Comparison of ENCODE assay signal across 1 cellular context in the genomic region with DNA sequence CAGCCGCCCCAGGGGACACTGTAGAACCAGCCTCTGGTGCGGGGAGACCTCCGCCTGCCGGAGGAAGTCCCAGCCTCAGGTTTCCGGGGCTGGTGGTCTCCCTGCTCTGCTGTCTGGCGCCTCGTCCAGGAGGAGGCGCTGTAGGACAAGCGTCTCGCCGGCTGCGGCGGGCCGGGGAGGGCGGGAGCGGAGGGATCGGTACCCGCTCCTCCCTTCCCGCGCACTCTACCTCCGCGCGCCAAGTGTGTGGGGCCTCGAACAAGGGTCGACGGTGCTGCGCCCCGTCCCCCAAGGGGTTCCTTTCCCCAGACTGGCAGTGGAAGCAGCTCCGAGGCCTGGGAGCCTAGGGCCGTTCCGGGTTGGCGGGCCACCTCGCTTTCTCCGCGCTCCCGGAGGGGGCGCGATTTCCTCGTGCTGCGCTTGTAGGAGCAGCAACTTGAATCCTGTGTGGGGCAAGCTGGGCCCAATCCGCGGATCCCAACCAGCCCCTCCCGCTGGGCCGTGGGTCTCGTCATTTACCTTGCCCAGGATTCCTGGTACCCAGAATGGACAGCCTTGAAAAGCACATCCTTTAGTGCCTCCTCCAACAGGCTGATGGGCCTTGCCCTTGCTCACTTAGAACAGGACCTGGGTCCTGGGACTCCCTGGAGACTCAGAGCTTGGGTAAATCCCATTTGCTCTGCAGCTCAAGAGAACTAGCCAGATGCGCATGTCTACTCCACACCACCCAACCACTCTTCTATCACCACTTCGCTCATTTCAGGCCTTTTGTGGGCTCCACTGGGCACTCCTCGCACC.
TF ChIP-seq lines count a peak whose summit lies in the region.

No MANE protein-coding gene starts in this region.

TF ChIP-seq in GM12878, 131 proteins besides CTCF, POLR2A, EP300 and RAD21 (continued from another document and continues in another):
- TF ChIP-seq, protein P1, sequence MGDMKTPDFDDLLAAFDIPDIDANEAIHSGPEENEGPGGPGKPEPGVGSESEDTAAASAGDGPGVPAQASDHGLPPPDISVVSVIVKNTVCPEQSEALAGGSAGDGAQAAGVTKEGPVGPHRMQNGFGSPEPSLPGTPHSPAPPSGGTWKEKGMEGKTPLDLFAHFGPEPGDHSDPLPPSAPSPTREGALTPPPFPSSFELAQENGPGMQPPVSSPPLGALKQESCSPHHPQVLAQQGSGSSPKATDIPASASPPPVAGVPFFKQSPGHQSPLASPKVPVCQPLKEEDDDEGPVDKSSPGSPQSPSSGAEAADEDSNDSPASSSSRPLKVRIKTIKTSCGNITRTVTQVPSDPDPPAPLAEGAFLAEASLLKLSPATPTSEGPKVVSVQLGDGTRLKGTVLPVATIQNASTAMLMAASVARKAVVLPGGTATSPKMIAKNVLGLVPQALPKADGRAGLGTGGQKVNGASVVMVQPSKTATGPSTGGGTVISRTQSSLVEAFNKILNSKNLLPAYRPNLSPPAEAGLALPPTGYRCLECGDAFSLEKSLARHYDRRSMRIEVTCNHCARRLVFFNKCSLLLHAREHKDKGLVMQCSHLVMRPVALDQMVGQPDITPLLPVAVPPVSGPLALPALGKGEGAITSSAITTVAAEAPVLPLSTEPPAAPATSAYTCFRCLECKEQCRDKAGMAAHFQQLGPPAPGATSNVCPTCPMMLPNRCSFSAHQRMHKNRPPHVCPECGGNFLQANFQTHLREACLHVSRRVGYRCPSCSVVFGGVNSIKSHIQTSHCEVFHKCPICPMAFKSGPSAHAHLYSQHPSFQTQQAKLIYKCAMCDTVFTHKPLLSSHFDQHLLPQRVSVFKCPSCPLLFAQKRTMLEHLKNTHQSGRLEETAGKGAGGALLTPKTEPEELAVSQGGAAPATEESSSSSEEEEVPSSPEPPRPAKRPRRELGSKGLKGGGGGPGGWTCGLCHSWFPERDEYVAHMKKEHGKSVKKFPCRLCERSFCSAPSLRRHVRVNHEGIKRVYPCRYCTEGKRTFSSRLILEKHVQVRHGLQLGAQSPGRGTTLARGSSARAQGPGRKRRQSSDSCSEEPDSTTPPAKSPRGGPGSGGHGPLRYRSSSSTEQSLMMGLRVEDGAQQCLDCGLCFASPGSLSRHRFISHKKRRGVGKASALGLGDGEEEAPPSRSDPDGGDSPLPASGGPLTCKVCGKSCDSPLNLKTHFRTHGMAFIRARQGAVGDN (IDR thresholded peaks at IDR 0.05) = 0 out of 2 replicates have a peak, but pooled peaks have one; percentile 25
- TF ChIP-seq MTA3 (IDR thresholded peaks at IDR 0.05; ENCODE audit: borderline replicate concordance, low read length) = no peak
- TF ChIP-seq, protein P2, sequence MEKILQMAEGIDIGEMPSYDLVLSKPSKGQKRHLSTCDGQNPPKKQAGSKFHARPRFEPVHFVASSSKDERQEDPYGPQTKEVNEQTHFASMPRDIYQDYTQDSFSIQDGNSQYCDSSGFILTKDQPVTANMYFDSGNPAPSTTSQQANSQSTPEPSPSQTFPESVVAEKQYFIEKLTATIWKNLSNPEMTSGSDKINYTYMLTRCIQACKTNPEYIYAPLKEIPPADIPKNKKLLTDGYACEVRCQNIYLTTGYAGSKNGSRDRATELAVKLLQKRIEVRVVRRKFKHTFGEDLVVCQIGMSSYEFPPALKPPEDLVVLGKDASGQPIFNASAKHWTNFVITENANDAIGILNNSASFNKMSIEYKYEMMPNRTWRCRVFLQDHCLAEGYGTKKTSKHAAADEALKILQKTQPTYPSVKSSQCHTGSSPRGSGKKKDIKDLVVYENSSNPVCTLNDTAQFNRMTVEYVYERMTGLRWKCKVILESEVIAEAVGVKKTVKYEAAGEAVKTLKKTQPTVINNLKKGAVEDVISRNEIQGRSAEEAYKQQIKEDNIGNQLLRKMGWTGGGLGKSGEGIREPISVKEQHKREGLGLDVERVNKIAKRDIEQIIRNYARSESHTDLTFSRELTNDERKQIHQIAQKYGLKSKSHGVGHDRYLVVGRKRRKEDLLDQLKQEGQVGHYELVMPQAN (conservative IDR thresholded peaks at IDR 0.05) = 0 out of 2 replicates have a peak, but pooled peaks have one; percentile 42
- peak; percentile 72 for TF ChIP-seq GATAD2B (conservative IDR thresholded peaks at IDR 0.05; ENCODE audit: low read depth)
- TF ChIP-seq ASH2L (IDR thresholded peaks at IDR 0.05; ENCODE audit: borderline replicate concordance, low read depth) = no peak
- TF ChIP-seq STAT1 (conservative IDR thresholded peaks at IDR 0.05) = 0 out of 2 replicates have a peak, but pooled peaks have one; percentile 51
- TF ChIP-seq, protein P3, sequence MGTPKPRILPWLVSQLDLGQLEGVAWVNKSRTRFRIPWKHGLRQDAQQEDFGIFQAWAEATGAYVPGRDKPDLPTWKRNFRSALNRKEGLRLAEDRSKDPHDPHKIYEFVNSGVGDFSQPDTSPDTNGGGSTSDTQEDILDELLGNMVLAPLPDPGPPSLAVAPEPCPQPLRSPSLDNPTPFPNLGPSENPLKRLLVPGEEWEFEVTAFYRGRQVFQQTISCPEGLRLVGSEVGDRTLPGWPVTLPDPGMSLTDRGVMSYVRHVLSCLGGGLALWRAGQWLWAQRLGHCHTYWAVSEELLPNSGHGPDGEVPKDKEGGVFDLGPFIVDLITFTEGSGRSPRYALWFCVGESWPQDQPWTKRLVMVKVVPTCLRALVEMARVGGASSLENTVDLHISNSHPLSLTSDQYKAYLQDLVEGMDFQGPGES (IDR thresholded peaks at IDR 0.05) = no peak
- peak; percentile 76 for TF ChIP-seq IKZF1 (conservative IDR thresholded peaks at IDR 0.05)
- TF ChIP-seq, protein P4, sequence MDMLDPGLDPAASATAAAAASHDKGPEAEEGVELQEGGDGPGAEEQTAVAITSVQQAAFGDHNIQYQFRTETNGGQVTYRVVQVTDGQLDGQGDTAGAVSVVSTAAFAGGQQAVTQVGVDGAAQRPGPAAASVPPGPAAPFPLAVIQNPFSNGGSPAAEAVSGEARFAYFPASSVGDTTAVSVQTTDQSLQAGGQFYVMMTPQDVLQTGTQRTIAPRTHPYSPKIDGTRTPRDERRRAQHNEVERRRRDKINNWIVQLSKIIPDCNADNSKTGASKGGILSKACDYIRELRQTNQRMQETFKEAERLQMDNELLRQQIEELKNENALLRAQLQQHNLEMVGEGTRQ (IDR thresholded peaks at IDR 0.05; ENCODE audit: borderline replicate concordance, low read depth, low read length) = no peak
- TF ChIP-seq ZSCAN29 (IDR thresholded peaks at IDR 0.05) = 0 out of 2 replicates have a peak, but pooled peaks have one; percentile 29
- TF ChIP-seq HCFC1 (IDR thresholded peaks at IDR 0.05; ENCODE audit: low read length) = no peak
- TF ChIP-seq CBFB (IDR thresholded peaks at IDR 0.05; ENCODE audit: low read depth) = no peak
- no peak for TF ChIP-seq POLR2AphosphoS2 (IDR thresholded peaks at IDR 0.05; ENCODE audit: low read depth, low read length)
- no peak for TF ChIP-seq ZNF207 (IDR thresholded peaks at IDR 0.05; ENCODE audit: borderline replicate concordance)
- no peak for TF ChIP-seq ZNF274 (IDR thresholded peaks at IDR 0.05; ENCODE audit: insufficient read depth, insufficient read length)
- no peak for TF ChIP-seq CBX3 (IDR thresholded peaks at IDR 0.05; ENCODE audit: borderline replicate concordance, low read depth)
- no peak for TF ChIP-seq CEBPB (IDR thresholded peaks at IDR 0.05; ENCODE audit: borderline replicate concordance in 1 of 2, low read depth in 2 of 2, low read length in 2 of 2)
- no peak for TF ChIP-seq SIN3A (IDR thresholded peaks at IDR 0.05; ENCODE audit: low read depth, low read length)
- TF ChIP-seq, protein P5, sequence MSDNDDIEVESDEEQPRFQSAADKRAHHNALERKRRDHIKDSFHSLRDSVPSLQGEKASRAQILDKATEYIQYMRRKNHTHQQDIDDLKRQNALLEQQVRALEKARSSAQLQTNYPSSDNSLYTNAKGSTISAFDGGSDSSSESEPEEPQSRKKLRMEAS (IDR thresholded peaks at IDR 0.05; ENCODE audit: low read depth, low read length) = peak; percentile 53; the same call in 1 of the 2 replicates
- peak; percentile 97; the same call in 1 of the 2 replicates for TF ChIP-seq RB1 (IDR thresholded peaks at IDR 0.05; ENCODE audit: borderline replicate concordance)
- TF ChIP-seq, protein P6, sequence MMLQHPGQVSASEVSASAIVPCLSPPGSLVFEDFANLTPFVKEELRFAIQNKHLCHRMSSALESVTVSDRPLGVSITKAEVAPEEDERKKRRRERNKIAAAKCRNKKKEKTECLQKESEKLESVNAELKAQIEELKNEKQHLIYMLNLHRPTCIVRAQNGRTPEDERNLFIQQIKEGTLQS (IDR thresholded peaks at IDR 0.05; ENCODE audit: borderline replicate concordance, extremely low read depth, low read depth, low read length) = no peak
- no peak for TF ChIP-seq POLR2AphosphoS5 (IDR thresholded peaks at IDR 0.05; ENCODE audit: low read length)
- TF ChIP-seq, protein P7, sequence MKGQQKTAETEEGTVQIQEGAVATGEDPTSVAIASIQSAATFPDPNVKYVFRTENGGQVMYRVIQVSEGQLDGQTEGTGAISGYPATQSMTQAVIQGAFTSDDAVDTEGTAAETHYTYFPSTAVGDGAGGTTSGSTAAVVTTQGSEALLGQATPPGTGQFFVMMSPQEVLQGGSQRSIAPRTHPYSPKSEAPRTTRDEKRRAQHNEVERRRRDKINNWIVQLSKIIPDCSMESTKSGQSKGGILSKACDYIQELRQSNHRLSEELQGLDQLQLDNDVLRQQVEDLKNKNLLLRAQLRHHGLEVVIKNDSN (IDR thresholded peaks at IDR 0.05; ENCODE audit: borderline replicate concordance, extremely low read length, insufficient read depth, low read depth, low read length) = no peak
- TF ChIP-seq, protein P8, sequence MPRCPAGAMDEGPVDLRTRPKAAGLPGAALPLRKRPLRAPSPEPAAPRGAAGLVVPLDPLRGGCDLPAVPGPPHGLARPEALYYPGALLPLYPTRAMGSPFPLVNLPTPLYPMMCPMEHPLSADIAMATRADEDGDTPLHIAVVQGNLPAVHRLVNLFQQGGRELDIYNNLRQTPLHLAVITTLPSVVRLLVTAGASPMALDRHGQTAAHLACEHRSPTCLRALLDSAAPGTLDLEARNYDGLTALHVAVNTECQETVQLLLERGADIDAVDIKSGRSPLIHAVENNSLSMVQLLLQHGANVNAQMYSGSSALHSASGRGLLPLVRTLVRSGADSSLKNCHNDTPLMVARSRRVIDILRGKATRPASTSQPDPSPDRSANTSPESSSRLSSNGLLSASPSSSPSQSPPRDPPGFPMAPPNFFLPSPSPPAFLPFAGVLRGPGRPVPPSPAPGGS (IDR thresholded peaks at IDR 0.05; ENCODE audit: borderline replicate concordance, insufficient read depth, low read depth, low read length, poor library complexity, severe bottlenecking) = no peak
- no peak for TF ChIP-seq RCOR1 (conservative IDR thresholded peaks at IDR 0.05; ENCODE audit: low read depth, low read length)
- no peak for TF ChIP-seq SREBF2 (IDR thresholded peaks at IDR 0.05; ENCODE audit: low read length)
- TF ChIP-seq BACH1 (IDR thresholded peaks at IDR 0.05; ENCODE audit: borderline replicate concordance) = no peak
- TF ChIP-seq CREM (IDR thresholded peaks at IDR 0.05; ENCODE audit: low read depth) = no peak
- TF ChIP-seq NFXL1 (IDR thresholded peaks at IDR 0.05; ENCODE audit: borderline replicate concordance) = no peak
- TF ChIP-seq, protein P9, sequence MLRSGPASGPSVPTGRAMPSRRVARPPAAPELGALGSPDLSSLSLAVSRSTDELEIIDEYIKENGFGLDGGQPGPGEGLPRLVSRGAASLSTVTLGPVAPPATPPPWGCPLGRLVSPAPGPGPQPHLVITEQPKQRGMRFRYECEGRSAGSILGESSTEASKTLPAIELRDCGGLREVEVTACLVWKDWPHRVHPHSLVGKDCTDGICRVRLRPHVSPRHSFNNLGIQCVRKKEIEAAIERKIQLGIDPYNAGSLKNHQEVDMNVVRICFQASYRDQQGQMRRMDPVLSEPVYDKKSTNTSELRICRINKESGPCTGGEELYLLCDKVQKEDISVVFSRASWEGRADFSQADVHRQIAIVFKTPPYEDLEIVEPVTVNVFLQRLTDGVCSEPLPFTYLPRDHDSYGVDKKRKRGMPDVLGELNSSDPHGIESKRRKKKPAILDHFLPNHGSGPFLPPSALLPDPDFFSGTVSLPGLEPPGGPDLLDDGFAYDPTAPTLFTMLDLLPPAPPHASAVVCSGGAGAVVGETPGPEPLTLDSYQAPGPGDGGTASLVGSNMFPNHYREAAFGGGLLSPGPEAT (IDR thresholded peaks at IDR 0.05; ENCODE audit: low read depth) = no peak
- no peak for TF ChIP-seq KDM1A (IDR thresholded peaks at IDR 0.05; ENCODE audit: borderline replicate concordance)
- no peak for TF ChIP-seq YBX1 (IDR thresholded peaks at IDR 0.05)
- no peak for TF ChIP-seq KLF5 (IDR thresholded peaks at IDR 0.05; ENCODE audit: partially characterized antibody)
- TF ChIP-seq SIX5 (IDR thresholded peaks at IDR 0.05; ENCODE audit: low read depth, low read length, severe bottlenecking) = no peak
- TF ChIP-seq, protein P10, sequence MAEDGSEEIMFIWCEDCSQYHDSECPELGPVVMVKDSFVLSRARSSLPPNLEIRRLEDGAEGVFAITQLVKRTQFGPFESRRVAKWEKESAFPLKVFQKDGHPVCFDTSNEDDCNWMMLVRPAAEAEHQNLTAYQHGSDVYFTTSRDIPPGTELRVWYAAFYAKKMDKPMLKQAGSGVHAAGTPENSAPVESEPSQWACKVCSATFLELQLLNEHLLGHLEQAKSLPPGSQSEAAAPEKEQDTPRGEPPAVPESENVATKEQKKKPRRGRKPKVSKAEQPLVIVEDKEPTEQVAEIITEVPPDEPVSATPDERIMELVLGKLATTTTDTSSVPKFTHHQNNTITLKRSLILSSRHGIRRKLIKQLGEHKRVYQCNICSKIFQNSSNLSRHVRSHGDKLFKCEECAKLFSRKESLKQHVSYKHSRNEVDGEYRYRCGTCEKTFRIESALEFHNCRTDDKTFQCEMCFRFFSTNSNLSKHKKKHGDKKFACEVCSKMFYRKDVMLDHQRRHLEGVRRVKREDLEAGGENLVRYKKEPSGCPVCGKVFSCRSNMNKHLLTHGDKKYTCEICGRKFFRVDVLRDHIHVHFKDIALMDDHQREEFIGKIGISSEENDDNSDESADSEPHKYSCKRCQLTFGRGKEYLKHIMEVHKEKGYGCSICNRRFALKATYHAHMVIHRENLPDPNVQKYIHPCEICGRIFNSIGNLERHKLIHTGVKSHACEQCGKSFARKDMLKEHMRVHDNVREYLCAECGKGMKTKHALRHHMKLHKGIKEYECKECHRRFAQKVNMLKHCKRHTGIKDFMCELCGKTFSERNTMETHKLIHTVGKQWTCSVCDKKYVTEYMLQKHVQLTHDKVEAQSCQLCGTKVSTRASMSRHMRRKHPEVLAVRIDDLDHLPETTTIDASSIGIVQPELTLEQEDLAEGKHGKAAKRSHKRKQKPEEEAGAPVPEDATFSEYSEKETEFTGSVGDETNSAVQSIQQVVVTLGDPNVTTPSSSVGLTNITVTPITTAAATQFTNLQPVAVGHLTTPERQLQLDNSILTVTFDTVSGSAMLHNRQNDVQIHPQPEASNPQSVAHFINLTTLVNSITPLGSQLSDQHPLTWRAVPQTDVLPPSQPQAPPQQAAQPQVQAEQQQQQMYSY (CRISPR knock-in tag; IDR thresholded peaks at IDR 0.05) = no peak
- no peak for TF ChIP-seq SUPT20H (IDR thresholded peaks at IDR 0.05; ENCODE audit: borderline replicate concordance, control insufficient read depth, low read depth, low read length)
- no peak for TF ChIP-seq ESRRA (IDR thresholded peaks at IDR 0.05; ENCODE audit: low read length)
- TF ChIP-seq SMARCA5 (IDR thresholded peaks at IDR 0.05) = peak; percentile 89
- peak; percentile 87 for TF ChIP-seq SMC3 (IDR thresholded peaks at IDR 0.05; ENCODE audit: borderline replicate concordance, low read length)
- no peak for TF ChIP-seq EZH2 (IDR thresholded peaks at IDR 0.05; ENCODE audit: borderline replicate concordance, control insufficient read depth, low read depth, low read length)
